31 cellular contexts compared by ENCODE assay signal in the genomic region with DNA sequence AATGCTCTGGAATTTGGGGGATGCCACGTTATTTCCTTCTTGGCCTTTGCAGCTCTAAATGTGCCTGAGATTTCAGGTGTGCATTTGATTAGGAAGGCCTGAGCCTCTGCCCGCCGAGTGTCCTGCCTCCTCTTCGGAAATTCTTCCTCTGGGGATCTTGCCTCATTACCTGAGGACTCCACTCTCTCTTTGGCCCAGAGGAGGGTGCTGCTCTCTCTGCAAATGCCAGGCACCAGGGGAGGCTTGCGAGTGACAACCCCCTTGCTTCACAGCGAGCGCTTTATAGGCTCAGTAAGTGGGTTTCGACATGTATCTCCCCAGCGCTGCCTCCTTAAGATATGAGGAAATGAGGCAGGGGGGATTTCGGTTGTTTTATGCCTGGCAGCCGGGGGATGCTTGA.
"Had no signal": no experiment of that assay in that cellular context is flagged by ENCODE, and none has a peak within 500 bp of the region (broad histone marks: within the 10 kb centered on the region; RNA-seq: fewer than 3 reads in every experiment).

No MANE protein-coding gene starts in this region.

- H3K4me3 ChIP-seq: Peyer's patch, SJSA1 had no signal

- H3K36me3 ChIP-seq: brain microvascular endothelial cell, Peyer's patch, SJSA1 had no signal

- H3K4me1 Mint-ChIP-seq: activated B cell treated with CpG ODN at 0.5 μM for 24 hours; activated CD4-positive, alpha-beta memory T cell treated with anti-CD3 and anti-CD28 coated beads, Interleukin-2, amount 10 ng/mL, durations not matched to agents 7 days and 5 days; activated naive CD8-positive, alpha-beta T cell treated with anti-CD3 and anti-CD28 coated beads for 36 hours; activated T-helper 17 cell treated with anti-CD3 and anti-CD28 coated beads, Interleukin-2, amount 50 U/mL, for 72 hours had no signal

- H3K27ac Mint-ChIP-seq: activated B cell treated with CpG ODN at 0.5 μM for 24 hours; activated CD4-positive, alpha-beta memory T cell treated with anti-CD3 and anti-CD28 coated beads, Interleukin-2, amount 10 ng/mL, durations not matched to agents 7 days and 5 days; activated naive CD8-positive, alpha-beta T cell treated with anti-CD3 and anti-CD28 coated beads for 36 hours; activated T-cell treated with anti-CD3 and anti-CD28 coated beads, Interleukin-2, amount 50 U/mL, for 72 hours; activated T-helper 17 cell treated with anti-CD3 and anti-CD28 coated beads, Interleukin-2, amount 50 U/mL, for 72 hours; T-helper 1 cell treated with Interleukin-12 subunit alpha and Interleukin-12 subunit beta and Interleukin-4 antibody, amounts not matched to agents 30 μg/mL and 1 μg/mL, for 36 hours; T-helper 2 cell treated with Interferon-gamma antibody and Interleukin-4, amounts not matched to agents 5 μg/mL and 100 μg/mL, for 36 hours had no signal

- H3K4me3 Mint-ChIP-seq: activated B cell treated with CpG ODN at 0.5 μM for 24 hours; activated CD4-positive, alpha-beta memory T cell treated with anti-CD3 and anti-CD28 coated beads, Interleukin-2, amount 10 ng/mL, durations not matched to agents 7 days and 5 days; activated naive CD8-positive, alpha-beta T cell treated with anti-CD3 and anti-CD28 coated beads for 36 hours; activated T-cell treated with anti-CD3 and anti-CD28 coated beads, Interleukin-2, amount 50 U/mL, for 72 hours; activated T-helper 17 cell treated with anti-CD3 and anti-CD28 coated beads, Interleukin-2, amount 50 U/mL, for 72 hours; T-helper 1 cell treated with Interleukin-12 subunit alpha and Interleukin-12 subunit beta and Interleukin-4 antibody, amounts not matched to agents 30 μg/mL and 1 μg/mL, for 36 hours; T-helper 2 cell treated with Interferon-gamma antibody and Interleukin-4, amounts not matched to agents 5 μg/mL and 100 μg/mL, for 36 hours had no signal

- H3K9ac ChIP-seq: SK-N-SH had no signal

- H3K4me1 ChIP-seq: Peyer's patch, SJSA1 had no signal

- ATAC-seq: activated T-cell treated with anti-CD3 and anti-CD28 coated beads, Interleukin-2, amount 50 U/mL, for 72 hours; activated T-helper 17 cell treated with anti-CD3 and anti-CD28 coated beads, Interleukin-2, amount 50 U/mL, for 72 hours; PC-3 had no signal

- DNase-seq: activated B cell treated with CpG ODN at 0.5 μM for 24 hours; activated CD4-positive, alpha-beta memory T cell treated with anti-CD3 and anti-CD28 coated beads, Interleukin-2, amount 10 ng/mL, durations not matched to agents 7 days and 5 days; activated CD4-positive, alpha-beta T cell treated with anti-CD3 and anti-CD28 coated beads for 48 hours; activated CD4-positive, CD25-positive, alpha-beta regulatory T cell treated with anti-CD3 and anti-CD28 coated beads, Interleukin-2, amount 50 U/mL, for 72 hours; activated CD8-positive, alpha-beta memory T cell treated with anti-CD3 and anti-CD28 coated beads for 24 hours; activated effector memory CD4-positive, alpha-beta T cell treated with anti-CD3 and anti-CD28 coated beads, Interleukin-2, amount 50 U/mL, for 16 hours; activated naive CD4-positive, alpha-beta T cell; activated naive CD4-positive, alpha-beta T cell treated with anti-CD3 and anti-CD28 coated beads, Interleukin-2, amount 50 U/mL, for 16 hours; activated naive CD8-positive, alpha-beta T cell treated with anti-CD3 and anti-CD28 coated beads for 36 hours; activated T-cell treated with anti-CD3 and anti-CD28 coated beads, Interleukin-2, amount 50 U/mL, for 1 hour; activated T-cell treated with anti-CD3 and anti-CD28 coated beads, Interleukin-2, amount 50 U/mL, for 72 hours; amniotic stem cell; aorta; brain microvascular endothelial cell; central memory CD4-positive, alpha-beta T cell; NCI-H1417 treated with DMSO at 0.1 percent for 48 hours; NCI-H187 treated with DMSO at 0.1 percent for 48 hours; NCI-H2081 treated with DMSO at 0.1 percent for 48 hours; NCI-H345; NCI-H524 treated with DMSO at 0.1 percent for 48 hours; NCI-H748 treated with DMSO at 0.1 percent for 48 hours; NK-92 treated with Interleukin-12 subunit alpha and Interleukin-12 subunit beta, amount 100 ng/mL, for 24 hours; PC-3; Peyer's patch; RPMI8226; SHP77 treated with DMSO at 0.1 percent for 48 hours; SK-N-SH had no signal

- H3K27ac ChIP-seq: brain microvascular endothelial cell, Peyer's patch, SJSA1 had no signal

- H3K27me3 Mint-ChIP-seq: activated B cell treated with CpG ODN at 0.5 μM for 24 hours; activated CD4-positive, alpha-beta memory T cell treated with anti-CD3 and anti-CD28 coated beads, Interleukin-2, amount 10 ng/mL, durations not matched to agents 7 days and 5 days; activated naive CD8-positive, alpha-beta T cell treated with anti-CD3 and anti-CD28 coated beads for 36 hours; activated T-helper 17 cell treated with anti-CD3 and anti-CD28 coated beads, Interleukin-2, amount 50 U/mL, for 72 hours had no signal

- H3K36me3 Mint-ChIP-seq: activated naive CD8-positive, alpha-beta T cell treated with anti-CD3 and anti-CD28 coated beads for 36 hours had no signal

- H3K27me3 ChIP-seq: brain microvascular endothelial cell, Peyer's patch, SJSA1 had no signal

- H3K4me2 ChIP-seq: SK-N-SH had no signal

- H3K9me3 ChIP-seq: Peyer's patch, SJSA1, SK-N-SH had no signal

- H3K9me3 Mint-ChIP-seq: activated naive CD8-positive, alpha-beta T cell treated with anti-CD3 and anti-CD28 coated beads for 36 hours; activated T-helper 17 cell treated with anti-CD3 and anti-CD28 coated beads, Interleukin-2, amount 50 U/mL, for 72 hours; T-helper 1 cell treated with Interleukin-12 subunit alpha and Interleukin-12 subunit beta and Interleukin-4 antibody, amounts not matched to agents 30 μg/mL and 1 μg/mL, for 36 hours; T-helper 2 cell treated with Interferon-gamma antibody and Interleukin-4, amounts not matched to agents 5 μg/mL and 100 μg/mL, for 36 hours had no signal
